ENCODE assay signal across 8 cellular contexts in the genomic region with DNA sequence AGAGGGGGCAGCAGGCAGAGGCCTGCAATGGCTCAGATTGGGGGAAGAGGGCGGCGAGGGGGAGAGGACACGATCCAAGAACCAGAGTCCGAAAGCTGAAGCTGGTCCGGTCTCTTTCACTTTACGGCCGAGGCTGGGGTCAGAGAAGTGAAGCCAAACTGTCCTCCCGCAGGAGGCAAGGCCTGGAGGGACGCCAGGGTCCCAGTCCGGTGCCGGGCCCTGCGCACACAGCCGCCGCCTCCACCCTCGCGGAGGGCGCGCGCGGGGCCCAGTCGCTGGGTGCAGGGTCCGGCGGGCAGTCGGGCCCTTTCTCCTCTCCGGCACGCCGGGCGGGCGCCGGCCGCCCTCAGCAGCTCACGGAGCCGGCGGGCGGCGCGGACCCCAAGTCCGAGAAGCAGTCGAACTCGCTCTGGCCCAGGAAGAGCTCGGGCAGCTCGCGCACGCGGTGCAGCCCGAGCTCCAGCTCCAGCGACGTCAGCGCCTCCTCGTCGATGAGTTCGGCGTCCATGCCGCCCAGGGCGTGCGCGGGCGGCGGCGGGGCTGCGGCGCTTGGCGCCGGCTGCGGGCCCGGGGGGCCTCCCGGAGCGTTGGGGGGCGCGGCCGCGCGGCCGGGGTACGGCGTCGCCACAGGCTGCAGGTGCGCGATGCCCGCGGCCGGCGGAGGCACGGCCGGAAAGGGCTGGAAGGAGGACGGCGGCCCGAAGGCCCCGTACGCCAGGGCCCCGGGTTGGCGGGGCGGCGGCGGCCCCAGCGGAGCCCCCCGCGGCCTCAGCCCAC. TPM values are rescaled to one million over a fixed set of nuclear protein-coding genes. Genes with fewer than 3 reads are reported as not detected.
DNase-seq lines count a peak whose midpoint lies in the region; ATAC-seq and TF ChIP-seq lines count a peak whose summit lies in the region.

No MANE protein-coding gene starts in this region.

- no peaks in the 10 kb centered on the region for H3K36me3 ChIP-seq in upper lobe of right lung

- H3K4me3 ChIP-seq in epithelial cell of proximal tubule (ENCODE audit: low read depth, low read length) (peak overlapping the region; percentile 80), upper lobe of right lung (peak overlapping the region; percentile 63)

- peak overlapping the region; percentile 91 for H3K4me3 Mint-ChIP-seq in Calu3 (ENCODE audit: low read depth, unreplicated experiment)
- peak overlapping the region; percentile 84 to 91 (median 88) for H3K4me3 Mint-ChIP-seq in naive B cell

- peak overlapping the region; percentile 78 for H3K27ac ChIP-seq in upper lobe of right lung

- H3K27ac Mint-ChIP-seq in Calu3 (ENCODE audit: unreplicated experiment) (peak overlapping the region; percentile 95), naive B cell (peak overlapping the region in 2 of 6 donors; percentile 64 to 77)

- peaks cover 39% of the 10 kb centered on the region for H3K4me1 Mint-ChIP-seq in Calu3 (ENCODE audit: low read depth, unreplicated experiment)
- H3K4me1 Mint-ChIP-seq in naive B cell = peaks cover 9 to 14% (median 14%) of the 10 kb centered on the region in 3 donors

- H3K27me3 Mint-ChIP-seq in Calu3 (ENCODE audit: unreplicated experiment) = peaks cover 18% of the 10 kb centered on the region
- H3K27me3 Mint-ChIP-seq in naive B cell = peaks cover 19 to 33% (median 32%) of the 10 kb centered on the region in 3 donors

- H3K9me3 ChIP-seq in upper lobe of right lung = no peaks in the 10 kb centered on the region

- peaks cover 13% of the 10 kb centered on the region for H3K4me1 ChIP-seq in upper lobe of right lung

- H3K9me3 Mint-ChIP-seq in Calu3 (ENCODE audit: low read depth, unreplicated experiment) = no peaks in the 10 kb centered on the region
- H3K9me3 Mint-ChIP-seq in naive B cell = peaks cover 0 to 1% (median 0%) of the 10 kb centered on the region in 7 donors

- H3K36me3 Mint-ChIP-seq in Calu3 (ENCODE audit: insufficient read depth, unreplicated experiment) = peaks cover 27% of the 10 kb centered on the region
- H3K36me3 Mint-ChIP-seq in naive B cell = no peaks in the 10 kb centered on the region

- DNase-seq in Calu3 (no peak), epithelial cell of proximal tubule (ENCODE audit: low read depth) (no peak), naive B cell (peak; percentile 25), upper lobe of right lung (peak; percentile 78), NOMO-1 treated with dmso at 0.1 percent for 144 hours (lab: John Stamatoyannopoulos, UW; ENCODE audit: unreplicated experiment) (no peak), midbrain (lab: John Stamatoyannopoulos, UW) (no peak)
- DNase-seq in activated CD4-positive, alpha-beta T cell treated with anti-CD3 and anti-CD28 coated beads, Interleukin-2, amount 50 U/mL, for 1 hour = peak; percentile 32

- no TSS peak for BruUV-seq in Calu3 (replicated peaks; lab: Mats Ljungman, UMichigan)

- intact Hi-C loops in Calu3 (cut with micrococcal nuclease; ENCODE audit: unreplicated experiment) (loop anchor here (1.0 kb wide), 2 partner anchors 37 to 88 kb away; no protein-coding TSS in a partner anchor), upper lobe of right lung (cut with DNase I) (no loop called here)

- ATAC-seq in HG03039 (IDR thresholded peaks at IDR 0.05; ENCODE audit: unreplicated experiment) = peak; percentile 15
- ATAC-seq in naive B cell (ENCODE audit: low read depth in 2 of 2) = peak; percentile 17 to 19
- peak; percentile 3 for ATAC-seq in upper lobe of right lung

- TF ChIP-seq CTCF in Calu3 (IDR thresholded peaks at IDR 0.05; ENCODE audit: unreplicated experiment) (no peak), epithelial cell of proximal tubule (conservative IDR thresholded peaks at IDR 0.05; ENCODE audit: low read depth, low read length) (no peak), upper lobe of right lung (IDR thresholded peaks at IDR 0.05) (no peak)

- no peaks in the 10 kb centered on the region for H3K27me3 ChIP-seq in upper lobe of right lung

- CTCF ChIA-PET in Calu3 (lab: Charles Lee) = interaction anchor here (1.0 to 3.5 kb wide), 13 partner anchors 8 to 142 kb away, joined by 3 to 82 read pairs (median 7); no protein-coding TSS in a partner anchor

RNA-seq across cellular contexts. Expression of a gene that starts 0.7 kb away (rescaled TPM):
- 81.2 and 85.2 TPM in 2 replicates for total RNA-seq in Calu3 (2022)
- 43.4 and 55.5 TPM in 2 replicates for total RNA-seq in epithelial cell of proximal tubule
- polyA plus RNA-seq in naive B cell (ENCODE audit: low read depth in 6 of 6) = 1 to 10 TPM; 1.2 to 3.2 (median 2.5) TPM
- 23.2 TPM for total RNA-seq in upper lobe of right lung

Comparison
In these comparisons a context has a peak if more than half of its experiments do, and no peak if none do; other contexts are left out.
1. DNase-seq: peak in activated CD4-positive, alpha-beta T cell treated with anti-CD3 and anti-CD28 coated beads, Interleukin-2, amount 50 U/mL, for 1 hour (single experiment), naive B cell (single experiment) and upper lobe of right lung (single experiment); none in Calu3 (single experiment), epithelial cell of proximal tubule (single experiment), NOMO-1 treated with dmso at 0.1 percent for 144 hours (single experiment) and midbrain (single experiment).
2. Peak in every context shown above with its lines, with median percentiles within 50 percentile points of each other: ATAC-seq.